21 cellular contexts compared by ENCODE assay signal in genomic region chr7:148147438-148147837, GRCh38.
DNase-seq lines count a peak whose midpoint lies in the region; ATAC-seq and TF ChIP-seq lines count a peak whose summit lies in the region.
"Had no signal": no experiment of that assay in that cellular context is flagged by ENCODE, and none has a peak within 500 bp of the region (broad histone marks: within the 10 kb centered on the region; RNA-seq: fewer than 3 reads in every experiment).

No MANE protein-coding gene starts in this region.

- no peaks in the 10 kb centered on the region for H3K27me3 ChIP-seq in lower lobe of right lung (ENCODE audit: low read depth)
- H3K27me3 ChIP-seq in thyroid gland, result no peaks in the 10 kb centered on the region
- H3K27me3 ChIP-seq: BLaER1 treated with 17β-estradiol and CSF1 and Interleukin-3, amounts not matched to agents 10 nM and 100 nM had no signal

- H3K36me3 Mint-ChIP-seq in immature natural killer cell, result no peaks in the 10 kb centered on the region
- H3K36me3 Mint-ChIP-seq: CD14-positive monocyte; CD8-positive, alpha-beta memory T cell had no signal

- TF ChIP-seq CTCF in lower lobe of right lung (IDR thresholded peaks at IDR 0.05), result no peak
- no peak for TF ChIP-seq CTCF in thyroid gland (IDR thresholded peaks at IDR 0.05)

- ATAC-seq in lower lobe of right lung (peak; percentile 82 to 87), GM18909 (IDR thresholded peaks at IDR 0.05; ENCODE audit: poor library complexity, unreplicated experiment) (no peak)
- ATAC-seq: GM12878, GM23338, HCT116 had no signal

- peak; percentile 30 for DNase-seq in DMS53 (lab: John Stamatoyannopoulos, UW)
- no peak for DNase-seq in DMS53 treated with DMSO at 0.1 percent for 48 hours (lab: John Stamatoyannopoulos, UW; ENCODE audit: unreplicated experiment)
- DNase-seq in lower lobe of right lung, result peak; percentile 50
- DNase-seq in thyroid gland, result peak; percentile 12 to 18
- no peak for DNase-seq in activated effector memory CD4-positive, alpha-beta T cell treated with Interleukin-2 at 50 U/mL for 16 hours
- DNase-seq in immature natural killer cell, result no peak
- DNase-seq: Calu3; CD4-positive, alpha-beta T cell; CD8-positive, alpha-beta memory T cell; DMS79; EL; GDM1; H9 had no signal

- H3K27ac Mint-ChIP-seq in immature natural killer cell, result no peak overlapping the region
- H3K27ac Mint-ChIP-seq: B cell; CD14-positive monocyte; CD4-positive, alpha-beta T cell; CD8-positive, alpha-beta memory T cell; GM23338; H9 had no signal

- H3K4me3 Mint-ChIP-seq in immature natural killer cell, result no peak overlapping the region
- H3K4me3 Mint-ChIP-seq: B cell; CD14-positive monocyte; CD4-positive, alpha-beta T cell; CD8-positive, alpha-beta memory T cell; GM23338; H9 had no signal

- H3K4me3 ChIP-seq in lower lobe of right lung, result no peak overlapping the region
- no peak overlapping the region for H3K4me3 ChIP-seq in thyroid gland (replicated peaks in 1 of 3)
- H3K4me3 ChIP-seq: BLaER1 treated with 17β-estradiol and CSF1 and Interleukin-3, amounts not matched to agents 10 nM and 100 nM; GM12878; GM23338 had no signal

- H3K9me3 ChIP-seq in lower lobe of right lung (no peaks in the 10 kb centered on the region), thyroid gland (no peaks in the 10 kb centered on the region)

- no peaks in the 10 kb centered on the region for H3K4me1 Mint-ChIP-seq in immature natural killer cell
- H3K4me1 Mint-ChIP-seq: B cell; CD14-positive monocyte; CD8-positive, alpha-beta memory T cell; GM23338 had no signal

- H3K27me3 Mint-ChIP-seq in immature natural killer cell (ENCODE audit: low read depth in 3 of 3), result peaks cover 0 to 2% (median 2%) of the 10 kb centered on the region in 3 donors

- peaks cover 0 to 3% (median 0%) of the 10 kb centered on the region in 6 donors for H3K9me3 Mint-ChIP-seq in immature natural killer cell
- H3K9me3 Mint-ChIP-seq: CD4-positive, alpha-beta T cell had no signal

- H3K27ac ChIP-seq in lower lobe of right lung, result no peak overlapping the region
- no peak overlapping the region for H3K27ac ChIP-seq in thyroid gland
- H3K27ac ChIP-seq: 22Rv1; BLaER1 treated with 17β-estradiol and CSF1 and Interleukin-3, amounts not matched to agents 10 nM and 100 nM had no signal

- no peaks in the 10 kb centered on the region for H3K4me1 ChIP-seq in lower lobe of right lung
- H3K4me1 ChIP-seq in thyroid gland, result no peaks in the 10 kb centered on the region

- intact Hi-C loops in lower lobe of right lung (cut with DNase I), result no loop called here
- intact Hi-C loops in thyroid gland (cut with DNase I), result no loop called here

- no peak for TF ChIP-seq POLR2A in thyroid gland (IDR thresholded peaks at IDR 0.05)

- H3K36me3 ChIP-seq in lower lobe of right lung (no peaks in the 10 kb centered on the region), thyroid gland (no peaks in the 10 kb centered on the region)

- WGBS in thyroid gland, 2 donors, result 85 to 98% methylated on average over 6 of the region's 6 CpGs

Comparison
In these comparisons a context has a peak if more than half of its experiments do, and no peak if none do; other contexts are left out.
1. DNase-seq: peak in DMS53 (single experiment), lower lobe of right lung (single experiment) and thyroid gland (2 of 2); none in DMS53 treated with DMSO at 0.1 percent for 48 hours (single experiment), activated effector memory CD4-positive, alpha-beta T cell treated with Interleukin-2 at 50 U/mL for 16 hours (single experiment) and immature natural killer cell (0 of 3).